In the genomic region with DNA sequence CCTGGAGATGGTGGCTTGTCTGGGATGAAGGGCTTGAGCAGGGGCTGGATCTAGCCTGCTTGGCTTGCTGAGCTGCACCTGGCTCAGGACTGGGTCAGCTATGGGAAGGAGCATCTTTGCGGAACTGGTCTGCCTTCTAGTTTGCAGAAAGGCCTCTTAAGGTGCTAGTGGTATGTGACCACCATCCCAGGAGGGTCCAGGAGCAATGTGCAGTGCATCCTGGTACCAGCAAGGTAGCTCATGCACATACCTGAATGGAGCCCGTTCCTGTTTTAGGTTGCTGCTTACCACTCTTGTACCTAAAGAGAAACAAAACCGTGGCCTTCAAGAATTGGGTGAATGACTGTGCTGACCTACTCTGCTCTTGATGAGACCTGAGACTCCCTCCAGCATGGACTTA, we compare ENCODE assay signal across 1 cellular context.
TF ChIP-seq lines count a peak whose summit lies in the region.

No MANE protein-coding gene starts in this region.

TF ChIP-seq in HCT116, 20 proteins besides CTCF, POLR2A, EP300 and RAD21:
- TF ChIP-seq EGR1 (IDR thresholded peaks at IDR 0.05; ENCODE audit: low read depth), result no peak
- no peak for TF ChIP-seq CBX3 (IDR thresholded peaks at IDR 0.05; ENCODE audit: low read depth)
- TF ChIP-seq SRF (IDR thresholded peaks at IDR 0.05; ENCODE audit: low read depth), result no peak
